Comparison of ENCODE assay signal across 15 cellular contexts in genomic region chr1:79188371-79188770, GRCh38.
A peak's percentile ranks its signal among the peaks of the same experiment; 100 is the strongest.
DNase-seq lines count a peak whose midpoint lies in the region; ATAC-seq and TF ChIP-seq lines count a peak whose summit lies in the region.
"Had no signal": no experiment of that assay in that cellular context is flagged by ENCODE, and none has a peak within 500 bp of the region (broad histone marks: within the 10 kb centered on the region; RNA-seq: fewer than 3 reads in every experiment).

No MANE protein-coding gene starts in this region.

- H3K27ac ChIP-seq in A673 (ENCODE audit: low read depth, low read length, poor library complexity, severe bottlenecking): peak overlapping the region; percentile 41
- H3K27ac ChIP-seq in HCT116 (ENCODE audit: low read depth, low read length): no peak overlapping the region
- H3K27ac ChIP-seq: A549, neural progenitor cell, SJSA1 had no signal

- H4K20me1 ChIP-seq in HCT116 (ENCODE audit: insufficient read depth): no peaks in the 10 kb centered on the region

- H3K4me1 ChIP-seq in A673 (ENCODE audit: insufficient read depth, low read length, poor library complexity, severe bottlenecking): peaks cover 21% of the 10 kb centered on the region
- H3K4me1 ChIP-seq in HCT116 (ENCODE audit: control insufficient read depth in 1 of 2, insufficient read depth in 2 of 2, low read length in 2 of 2): peaks cover 5 to 18% of the 10 kb centered on the region in 2 experiments; a peak in 2 of 4 replicates
- H3K4me1 ChIP-seq: neural progenitor cell had no signal

- H3K9me3 ChIP-seq in A673 (ENCODE audit: low read depth, low read length, poor library complexity, severe bottlenecking) (no peaks in the 10 kb centered on the region), HCT116 (ENCODE audit: control insufficient read depth in 1 of 2, insufficient read depth in 1 of 2, low read depth in 1 of 2, low read length in 2 of 2) (no peaks in the 10 kb centered on the region)
- H3K9me3 ChIP-seq: A549, SJSA1 had no signal

- ATAC-seq in HCT116 (no peak), HG02759 (IDR thresholded peaks at IDR 0.05; ENCODE audit: unreplicated experiment) (no peak), GM21390 (IDR thresholded peaks at IDR 0.05; ENCODE audit: unreplicated experiment) (no peak)
- ATAC-seq: A549, left ventricle myocardium superior had no signal

- H3K9ac ChIP-seq in HCT116 (ENCODE audit: low read length): no peak overlapping the region
- H3K9ac ChIP-seq: neural progenitor cell had no signal

- POLR2A ChIA-PET in A673 (lab: Charles Lee; ENCODE audit: low non-redundant PET) (no interaction called here), HCT116 (lab: Charles Lee) (no interaction called here)

- BruUV-seq in A673 (replicated peaks; lab: Mats Ljungman, UMichigan): no TSS peak
- BruUV-seq in HCT116 (replicated peaks; lab: Mats Ljungman, UMichigan): no TSS peak

- TF ChIP-seq POLR2A in HCT116 (IDR thresholded peaks at IDR 0.05; ENCODE audit: borderline replicate concordance, extremely low read depth, insufficient read depth, insufficient read length): no peak

- no peaks in the 10 kb centered on the region for H3K79me2 ChIP-seq in HCT116 (ENCODE audit: insufficient read depth, low read length)

- TF ChIP-seq RAD21 in HCT116 (IDR thresholded peaks at IDR 0.05; ENCODE audit: low read depth): no peak

- no peak for TF ChIP-seq CTCF in A673 (conservative IDR thresholded peaks at IDR 0.05; ENCODE audit: low read depth, low read length)
- TF ChIP-seq CTCF in HCT116 (IDR thresholded peaks at IDR 0.05 in 2 of 3, conservative IDR thresholded peaks at IDR 0.05 in 1 of 3; ENCODE audit: borderline replicate concordance in 1 of 3, insufficient read depth in 1 of 3, low read depth in 2 of 3, low read length in 2 of 3): no peak
- no peak for TF ChIP-seq CTCF in fibroblast of mammary gland (conservative IDR thresholded peaks at IDR 0.05; ENCODE audit: control insufficient read depth, insufficient read depth, low read depth, low read length)

- H3K4me2 ChIP-seq in HCT116 (ENCODE audit: low read length): peak overlapping the region; percentile 40; the same call in 1 of the 2 replicates
- H3K4me2 ChIP-seq: A549, neural progenitor cell had no signal

- H3K36me3 ChIP-seq in A673 (ENCODE audit: insufficient read depth, low read length, poor library complexity, severe bottlenecking) (no peaks in the 10 kb centered on the region), HCT116 (ENCODE audit: control insufficient read depth in 1 of 2, insufficient read depth in 2 of 2, low read length in 2 of 2) (no peaks in the 10 kb centered on the region), H7 (replicated peaks; ENCODE audit: control insufficient read depth, insufficient read depth, low read length) (no peaks in the 10 kb centered on the region)
- H3K36me3 ChIP-seq: neural progenitor cell, SJSA1 had no signal

- H3K4me3 ChIP-seq in A673 (ENCODE audit: low read depth, low read length, poor library complexity, severe bottlenecking) (no peak overlapping the region), HCT116 (replicated peaks in 1 of 2; ENCODE audit: low read depth in 1 of 2, low read length in 2 of 2) (no peak overlapping the region), fibroblast of mammary gland (ENCODE audit: control insufficient read depth, low read depth, low read length) (no peak overlapping the region), H7 (ENCODE audit: insufficient read depth, low read depth, low read length) (no peak overlapping the region)
- H3K4me3 ChIP-seq: A549, neural progenitor cell, SJSA1 had no signal

- CTCF ChIA-PET in A673 (lab: Charles Lee) (interaction anchor here (0.6 kb wide), 1 partner anchor 164 kb away, joined by 3 read pairs; no protein-coding TSS in a partner anchor), HCT116 (lab: Charles Lee) (no interaction called here)

- peak overlapping the region; percentile 36 for H2AFZ ChIP-seq in HCT116 (ENCODE audit: low read depth, low read length, poor library complexity, severe bottlenecking)
- H2AFZ ChIP-seq: neural progenitor cell had no signal

- H3K9me2 ChIP-seq in HCT116 (ENCODE audit: insufficient read depth): no peaks in the 10 kb centered on the region

- intact Hi-C loops in A673 (cut with micrococcal nuclease; ENCODE audit: unreplicated experiment) (no loop called here), HCT116 (cut with micrococcal nuclease) (no loop called here)

- H3K27me3 ChIP-seq in A673 (replicated peaks; ENCODE audit: insufficient read depth, low read depth, low read length, poor library complexity): no peaks in the 10 kb centered on the region
- H3K27me3 ChIP-seq in HCT116 (ENCODE audit: insufficient read depth, low read length): no peaks in the 10 kb centered on the region
- no peaks in the 10 kb centered on the region for H3K27me3 ChIP-seq in H7 (ENCODE audit: control insufficient read depth, insufficient read depth, low read length)
- H3K27me3 ChIP-seq: neural progenitor cell, SJSA1 had no signal

- RAD21 ChIA-PET in HCT116 (lab: Charles Lee; ENCODE audit: low non-redundant PET in 1 of 2, low total read pairs in 2 of 2, uncharacterized antibody in 2 of 2, unreplicated experiment in 2 of 2): no interaction called here

- peak; percentile 79 for DNase-seq in A673 (ENCODE audit: low spot score)
- no peak for DNase-seq in HCT116 (ENCODE audit: low read depth, low spot score)
- DNase-seq in RPMI7951 (ENCODE audit: low read depth): peak; percentile 49
- peak; percentile 56 for DNase-seq in fibroblast of mammary gland (ENCODE audit: low read depth)
- no peak for DNase-seq in DMS153 treated with DMSO at 0.1 percent for 48 hours (lab: John Stamatoyannopoulos, UW; ENCODE audit: unreplicated experiment)
- no peak for DNase-seq in H7
- DNase-seq: activated naive CD8-positive, alpha-beta T cell treated with anti-CD3 and anti-CD28 coated beads, Interleukin-2, amount 10 ng/mL, durations not matched to agents 7 days and 5 days; DND-41; left ventricle myocardium superior; stimulated activated CD4-positive, alpha-beta T cell treated with anti-CD3 and anti-CD28 coated beads, Interleukin-12 subunit alpha, Interleukin-12 subunit beta, amount 100 ng/mL, for 4 hours had no signal

TF ChIP-seq in HCT116, 20 proteins besides CTCF, POLR2A, EP300 and RAD21:
- TF ChIP-seq SRF (IDR thresholded peaks at IDR 0.05; ENCODE audit: low read depth) (no peak), CBX3 (IDR thresholded peaks at IDR 0.05; ENCODE audit: low read depth) (no peak), ELF1 (IDR thresholded peaks at IDR 0.05; ENCODE audit: borderline replicate concordance, low read depth) (no peak), FOSL1 (IDR thresholded peaks at IDR 0.05; ENCODE audit: low read depth) (peak; percentile 52; the same call in 1 of the 2 replicates), SIN3A (IDR thresholded peaks at IDR 0.05; ENCODE audit: low read depth) (no peak), SP1 (IDR thresholded peaks at IDR 0.05; ENCODE audit: low read depth) (peak; percentile 24; the same call in 1 of the 2 replicates), MAX (IDR thresholded peaks at IDR 0.05) (no peak), EZH2 (IDR thresholded peaks at IDR 0.05) (no peak), POLR2AphosphoS5 (IDR thresholded peaks at IDR 0.05; ENCODE audit: low read depth, low read length) (no peak), TCF7L2 (IDR thresholded peaks at IDR 0.05; ENCODE audit: borderline replicate concordance, extremely low read depth, insufficient read depth, insufficient read length) (no peak), JUND (IDR thresholded peaks at IDR 0.05) (peak; percentile 35)

Comparison
In these comparisons a context has a peak if more than half of its experiments do, and no peak if none do; other contexts are left out.
1. DNase-seq: peak in A673 (single experiment), RPMI7951 (single experiment) and fibroblast of mammary gland (single experiment); none in HCT116 (single experiment), DMS153 treated with DMSO at 0.1 percent for 48 hours (single experiment) and H7 (single experiment).